Comparison of ENCODE assay signal across 16 cellular contexts in genomic region chr5:168836603-168837245, GRCh38.
DNase-seq lines count a peak whose midpoint lies in the region; ATAC-seq and TF ChIP-seq lines count a peak whose summit lies in the region.
"Had no signal": no experiment of that assay in that cellular context is flagged by ENCODE, and none has a peak within 500 bp of the region (broad histone marks: within the 10 kb centered on the region; RNA-seq: fewer than 3 reads in every experiment).

No MANE protein-coding gene starts in this region.

- no peak overlapping the region for H3K4me3 ChIP-seq in DND-41 (ENCODE audit: low read depth in 1 of 2, low read length in 2 of 2)
- no peak overlapping the region for H3K4me3 ChIP-seq in WERI-Rb-1 (ENCODE audit: low read depth, low read length)
- H3K4me3 ChIP-seq in hepatocyte: no peak overlapping the region

- H3K9me3 ChIP-seq in DND-41 (ENCODE audit: insufficient read depth, low read length, severe bottlenecking): no peaks in the 10 kb centered on the region
- no peaks in the 10 kb centered on the region for H3K9me3 ChIP-seq in WERI-Rb-1 (ENCODE audit: severe bottlenecking)
- H3K9me3 ChIP-seq in hepatocyte (ENCODE audit: low read depth): no peaks in the 10 kb centered on the region

- 80% methylated on average over 7 of the region's 7 CpGs for whole genome bisulfite sequencing in hepatocyte (ENCODE audit: low lambda C conversion rate, missing lambda C conversion rate)

- peak; percentile 59; the same call in 2 of the 3 replicates for ATAC-seq in DND-41 (ENCODE audit: insufficient read depth, low read depth)
- ATAC-seq in activated CD8-positive, alpha-beta T cell treated with anti-CD3 and anti-CD28 coated beads, Interleukin-2, amount 10 ng/mL, durations not matched to agents 7 days and 5 days: peak; percentile 76
- peak; percentile 76 for ATAC-seq in activated naive CD8-positive, alpha-beta T cell treated with anti-CD3 and anti-CD28 coated beads, Interleukin-2, amount 50 U/mL, for 24 hours

- no peaks in the 10 kb centered on the region for H3K27me3 ChIP-seq in DND-41 (ENCODE audit: insufficient read depth, low read length, poor library complexity)
- H3K27me3 ChIP-seq in WERI-Rb-1 (ENCODE audit: insufficient read depth, low read depth, severe bottlenecking): peaks cover 95% of the 10 kb centered on the region
- H3K27me3 ChIP-seq in hepatocyte: no peaks in the 10 kb centered on the region

- H3K79me2 ChIP-seq in DND-41 (ENCODE audit: insufficient read depth, low read length): no peaks in the 10 kb centered on the region
- H3K79me2 ChIP-seq in hepatocyte: no peaks in the 10 kb centered on the region

- H3K4me3 Mint-ChIP-seq in activated T-cell treated with anti-CD3 and anti-CD28 coated beads, Interleukin-2, amount 50 U/mL, for 24 hours: peak overlapping the region; percentile 62
- H3K4me3 Mint-ChIP-seq in activated CD8-positive, alpha-beta T cell treated with anti-CD3 and anti-CD28 coated beads, Interleukin-2, amount 10 ng/mL, durations not matched to agents 7 days and 5 days: peak overlapping the region; percentile 3
- H3K4me3 Mint-ChIP-seq in activated naive CD8-positive, alpha-beta T cell treated with anti-CD3 and anti-CD28 coated beads, Interleukin-2, amount 50 U/mL, for 24 hours: peak overlapping the region; percentile 12

- no peaks in the 10 kb centered on the region for H4K20me1 ChIP-seq in DND-41 (ENCODE audit: insufficient read depth, low read length)
- H4K20me1 ChIP-seq in hepatocyte (ENCODE audit: insufficient read depth, poor library complexity, severe bottlenecking): no peaks in the 10 kb centered on the region

- H3K4me1 Mint-ChIP-seq in activated T-cell treated with anti-CD3 and anti-CD28 coated beads, Interleukin-2, amount 50 U/mL, for 24 hours (ENCODE audit: low read depth): peaks cover 51% of the 10 kb centered on the region
- peaks cover 27% of the 10 kb centered on the region for H3K4me1 Mint-ChIP-seq in activated CD8-positive, alpha-beta T cell treated with anti-CD3 and anti-CD28 coated beads, Interleukin-2, amount 10 ng/mL, durations not matched to agents 7 days and 5 days (ENCODE audit: low read depth)
- H3K4me1 Mint-ChIP-seq in activated naive CD8-positive, alpha-beta T cell treated with anti-CD3 and anti-CD28 coated beads, Interleukin-2, amount 50 U/mL, for 24 hours: peaks cover 53% of the 10 kb centered on the region

- POLR2A ChIA-PET in activated CD8-positive, alpha-beta T cell treated with anti-CD3 and anti-CD28 coated beads, Interleukin-2, amount 10 ng/mL, durations not matched to agents 7 days and 5 days (lab: Charles Lee): no interaction called here

- H3K4me1 ChIP-seq in DND-41 (ENCODE audit: insufficient read depth, low read length) (peaks cover 14% of the 10 kb centered on the region), hepatocyte (ENCODE audit: insufficient read depth) (no peaks in the 10 kb centered on the region)

- no peak for DNase-seq in activated T-cell treated with anti-CD3 and anti-CD28 coated beads, Interleukin-2, amount 50 U/mL, for 24 hours
- DNase-seq in activated T-cell treated with anti-CD3 and anti-CD28 coated beads, Interleukin-2, amount 50 U/mL, for 1 hour: no peak
- DNase-seq in DND-41 (no peak), COLO829 (ENCODE audit: low spot score) (no peak), WERI-Rb-1 (no peak), hepatocyte (ENCODE audit: low spot score) (no peak)
- no peak for DNase-seq in activated CD8-positive, alpha-beta T cell treated with anti-CD3 and anti-CD28 coated beads, Interleukin-2, amount 10 ng/mL, durations not matched to agents 7 days and 5 days
- no peak for DNase-seq in activated naive CD8-positive, alpha-beta T cell treated with anti-CD3 and anti-CD28 coated beads, Interleukin-2, amount 50 U/mL, for 24 hours
- DNase-seq: GOT3, KBM-7, MV-4-11, NCI-H1417 treated with DMSO at 0.1 percent for 48 hours, NCI-H2029, NCI-H2171, NCI-H446, OCI-M1 had no signal

- H3K9ac ChIP-seq in DND-41 (ENCODE audit: low read depth, low read length): no peak overlapping the region

- peaks cover 41% of the 10 kb centered on the region for H3K27me3 Mint-ChIP-seq in activated T-cell treated with anti-CD3 and anti-CD28 coated beads, Interleukin-2, amount 50 U/mL, for 24 hours
- H3K27me3 Mint-ChIP-seq in activated CD8-positive, alpha-beta T cell treated with anti-CD3 and anti-CD28 coated beads, Interleukin-2, amount 10 ng/mL, durations not matched to agents 7 days and 5 days (ENCODE audit: low read depth): no peaks in the 10 kb centered on the region
- peaks cover 5% of the 10 kb centered on the region for H3K27me3 Mint-ChIP-seq in activated naive CD8-positive, alpha-beta T cell treated with anti-CD3 and anti-CD28 coated beads, Interleukin-2, amount 50 U/mL, for 24 hours

- CTCF ChIA-PET in activated CD8-positive, alpha-beta T cell treated with anti-CD3 and anti-CD28 coated beads, Interleukin-2, amount 10 ng/mL, durations not matched to agents 7 days and 5 days (lab: Charles Lee): no interaction called here

- H3K27ac ChIP-seq in DND-41 (ENCODE audit: low read length) (no peak overlapping the region), WERI-Rb-1 (no peak overlapping the region), hepatocyte (no peak overlapping the region)

- no peak overlapping the region for H2AFZ ChIP-seq in DND-41 (ENCODE audit: low read depth, low read length)
- H2AFZ ChIP-seq in hepatocyte: no peak overlapping the region

- H3K4me2 ChIP-seq in DND-41 (ENCODE audit: insufficient read depth, low read length) (no peak overlapping the region), hepatocyte (no peak overlapping the region)

- TF ChIP-seq CTCF in DND-41 (IDR thresholded peaks at IDR 0.05; ENCODE audit: borderline replicate concordance, extremely low read depth, low read length, poor library complexity, severe bottlenecking) (no peak), WERI-Rb-1 (IDR thresholded peaks at IDR 0.05; ENCODE audit: low read depth, low read length) (no peak), hepatocyte (IDR thresholded peaks at IDR 0.05; ENCODE audit: poor library complexity) (no peak)

- no peaks in the 10 kb centered on the region for H3K9me3 Mint-ChIP-seq in activated T-cell treated with anti-CD3 and anti-CD28 coated beads, Interleukin-2, amount 50 U/mL, for 24 hours
- H3K9me3 Mint-ChIP-seq in activated CD8-positive, alpha-beta T cell treated with anti-CD3 and anti-CD28 coated beads, Interleukin-2, amount 10 ng/mL, durations not matched to agents 7 days and 5 days (ENCODE audit: insufficient read depth): peaks cover 8% of the 10 kb centered on the region
- H3K9me3 Mint-ChIP-seq in activated naive CD8-positive, alpha-beta T cell treated with anti-CD3 and anti-CD28 coated beads, Interleukin-2, amount 50 U/mL, for 24 hours: no peaks in the 10 kb centered on the region

- H3K36me3 Mint-ChIP-seq in activated T-cell treated with anti-CD3 and anti-CD28 coated beads, Interleukin-2, amount 50 U/mL, for 24 hours (ENCODE audit: low read depth): no peaks in the 10 kb centered on the region
- peaks cover 3% of the 10 kb centered on the region for H3K36me3 Mint-ChIP-seq in activated CD8-positive, alpha-beta T cell treated with anti-CD3 and anti-CD28 coated beads, Interleukin-2, amount 10 ng/mL, durations not matched to agents 7 days and 5 days (ENCODE audit: low read depth)
- no peaks in the 10 kb centered on the region for H3K36me3 Mint-ChIP-seq in activated naive CD8-positive, alpha-beta T cell treated with anti-CD3 and anti-CD28 coated beads, Interleukin-2, amount 50 U/mL, for 24 hours (ENCODE audit: low read depth)

- H3K27ac Mint-ChIP-seq in activated T-cell treated with anti-CD3 and anti-CD28 coated beads, Interleukin-2, amount 50 U/mL, for 24 hours: peak overlapping the region; percentile 95
- peak overlapping the region; percentile 52 for H3K27ac Mint-ChIP-seq in activated CD8-positive, alpha-beta T cell treated with anti-CD3 and anti-CD28 coated beads, Interleukin-2, amount 10 ng/mL, durations not matched to agents 7 days and 5 days
- peak overlapping the region; percentile 90 for H3K27ac Mint-ChIP-seq in activated naive CD8-positive, alpha-beta T cell treated with anti-CD3 and anti-CD28 coated beads, Interleukin-2, amount 50 U/mL, for 24 hours

- H3K9me2 ChIP-seq in hepatocyte (replicated peaks; ENCODE audit: insufficient read depth): no peaks in the 10 kb centered on the region

- H3K36me3 ChIP-seq in DND-41 (ENCODE audit: insufficient read depth, low read length) (no peaks in the 10 kb centered on the region), WERI-Rb-1 (no peaks in the 10 kb centered on the region), hepatocyte (replicated peaks; ENCODE audit: insufficient read depth, low read depth) (no peaks in the 10 kb centered on the region)

Comparison
In these comparisons a context has a peak if more than half of its experiments do, and no peak if none do; other contexts are left out.
1. H3K4me3 Mint-ChIP-seq: peak in every context shown above with its lines; median percentile 62 in activated T-cell treated with anti-CD3 and anti-CD28 coated beads, Interleukin-2, amount 50 U/mL, for 24 hours; 12 in activated naive CD8-positive, alpha-beta T cell treated with anti-CD3 and anti-CD28 coated beads, Interleukin-2, amount 50 U/mL, for 24 hours; 3 in activated CD8-positive, alpha-beta T cell treated with anti-CD3 and anti-CD28 coated beads, Interleukin-2, amount 10 ng/mL, durations not matched to agents 7 days and 5 days.